8 cellular contexts compared by ENCODE assay signal in genomic region chr4:77193511-77194236, GRCh38.
DNase-seq lines count a peak whose midpoint lies in the region; ATAC-seq lines count a peak whose summit lies in the region.

No MANE protein-coding gene starts in this region.

- no peak overlapping the region for H3K4me3 ChIP-seq in iPS DF 6.9 (ENCODE audit: low read length)

- H3K4me1 ChIP-seq in iPS DF 6.9 (ENCODE audit: control insufficient read depth, insufficient read depth, low read length) = peaks cover 1% of the 10 kb centered on the region; the same call in 1 of the 2 replicates

- peak; percentile 93 for ATAC-seq in GM21723 (IDR thresholded peaks at IDR 0.05; ENCODE audit: unreplicated experiment)

- WGBS in iPS DF 6.9 (ENCODE audit: insufficient coverage, insufficient read length) = no CpG with 5 or more reads among the region's 21 CpGs

- no peaks in the 10 kb centered on the region for H3K36me3 ChIP-seq in iPS DF 6.9 (ENCODE audit: control insufficient read depth, insufficient read depth, low read length)

- H3K27me3 ChIP-seq in iPS DF 6.9 (ENCODE audit: control insufficient read depth, insufficient read depth, low read length) = no peaks in the 10 kb centered on the region; the same call in 1 of the 2 replicates

- DNase-seq in GDM1 (lab: John Stamatoyannopoulos, UW) = peak; percentile 83
- DNase-seq in MV-4-11 (lab: John Stamatoyannopoulos, UW) = peak; percentile 96
- peak; percentile 72 for DNase-seq in activated T-cell treated with anti-CD3 and anti-CD28 coated beads, Interleukin-2, amount 50 U/mL, for 1 hour
- peak; percentile 67 for DNase-seq in iPS DF 6.9 (ENCODE audit: low read depth, low spot score)
- DNase-seq in stimulated activated CD8-positive, alpha-beta memory T cell treated with anti-CD3 and anti-CD28 coated beads, Interleukin-15, amount 100 ng/mL, for 48 hours (ENCODE audit: low read depth in 2 of 2) = peak; percentile 57 to 70
- no peak for DNase-seq in GM03348 (ENCODE audit: low spot score)
- no peak for DNase-seq in NCI-H187 (lab: John Stamatoyannopoulos, UW)

- H3K9me3 ChIP-seq in iPS DF 6.9 (ENCODE audit: control insufficient read depth, insufficient read depth, low read length) = no peaks in the 10 kb centered on the region

- no peak overlapping the region for H3K27ac ChIP-seq in iPS DF 6.9 (ENCODE audit: low read length)

Comparison
In these comparisons a context has a peak if more than half of its experiments do, and no peak if none do; other contexts are left out.
1. DNase-seq: peak in GDM1 (single experiment), MV-4-11 (single experiment), activated T-cell treated with anti-CD3 and anti-CD28 coated beads, Interleukin-2, amount 50 U/mL, for 1 hour (single experiment), iPS DF 6.9 (single experiment) and stimulated activated CD8-positive, alpha-beta memory T cell treated with anti-CD3 and anti-CD28 coated beads, Interleukin-15, amount 100 ng/mL, for 48 hours (2 of 2); none in GM03348 (single experiment) and NCI-H187 (0 of 2).